1 cellular context compared by ENCODE assay signal in the genomic region with DNA sequence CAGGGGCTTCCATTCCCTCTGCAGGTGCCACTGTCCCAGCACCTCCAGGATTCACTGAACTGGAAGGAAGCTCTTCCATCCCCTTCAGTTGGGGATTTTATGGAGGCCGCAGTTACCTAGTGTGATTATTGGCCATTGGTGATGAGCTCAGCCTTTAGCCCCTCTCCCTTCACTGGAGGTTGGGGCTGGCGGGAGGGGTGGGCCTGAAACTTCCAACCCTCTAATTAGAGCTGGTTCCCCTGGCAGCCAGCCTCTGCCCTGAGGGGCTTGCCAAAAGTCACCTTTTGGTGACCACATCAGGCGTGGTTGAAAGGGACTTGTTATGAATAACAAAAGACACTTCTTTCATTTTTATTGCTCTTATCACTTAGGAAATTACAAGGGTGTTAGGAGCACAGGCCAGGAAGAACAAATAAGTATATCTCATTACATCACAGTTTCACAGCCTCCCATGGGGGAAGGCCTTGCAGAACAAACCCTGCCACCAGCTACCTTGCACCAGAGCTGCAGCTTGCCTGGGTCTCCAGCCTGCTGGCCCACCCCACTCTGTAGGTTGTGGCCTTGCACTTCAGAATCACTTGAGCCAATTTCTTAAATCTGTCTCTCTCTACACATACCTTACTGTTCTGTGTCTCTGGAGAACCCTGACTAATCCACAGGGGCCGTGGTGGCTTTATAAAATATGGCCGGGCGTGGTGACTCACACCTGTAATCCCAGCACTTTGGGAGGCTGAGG.
TF ChIP-seq lines count a peak whose summit lies in the region.

No MANE protein-coding gene starts in this region.

TF ChIP-seq in HEK293, 187 proteins besides CTCF, POLR2A, EP300 and RAD21 (continued from another document and continues in another):
- TF ChIP-seq, protein P1, sequence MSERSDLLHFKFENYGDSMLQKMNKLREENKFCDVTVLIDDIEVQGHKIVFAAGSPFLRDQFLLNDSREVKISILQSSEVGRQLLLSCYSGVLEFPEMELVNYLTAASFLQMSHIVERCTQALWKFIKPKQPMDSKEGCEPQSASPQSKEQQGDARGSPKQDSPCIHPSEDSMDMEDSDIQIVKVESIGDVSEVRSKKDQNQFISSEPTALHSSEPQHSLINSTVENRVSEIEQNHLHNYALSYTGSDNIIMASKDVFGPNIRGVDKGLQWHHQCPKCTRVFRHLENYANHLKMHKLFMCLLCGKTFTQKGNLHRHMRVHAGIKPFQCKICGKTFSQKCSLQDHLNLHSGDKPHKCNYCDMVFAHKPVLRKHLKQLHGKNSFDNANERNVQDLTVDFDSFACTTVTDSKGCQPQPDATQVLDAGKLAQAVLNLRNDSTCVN (tag by site-specific recombination; optimal IDR thresholded peaks at IDR 0.05): peak; percentile 5
- 0 out of 2 replicates have a peak, but pooled peaks have one; percentile 48 for TF ChIP-seq ZNF146 (tag by site-specific recombination; IDR thresholded peaks at IDR 0.05)
- TF ChIP-seq ZBTB20 (tag by site-specific recombination; IDR thresholded peaks at IDR 0.05): 0 out of 2 replicates have a peak, but pooled peaks have one; percentile 34
- TF ChIP-seq, protein P2, sequence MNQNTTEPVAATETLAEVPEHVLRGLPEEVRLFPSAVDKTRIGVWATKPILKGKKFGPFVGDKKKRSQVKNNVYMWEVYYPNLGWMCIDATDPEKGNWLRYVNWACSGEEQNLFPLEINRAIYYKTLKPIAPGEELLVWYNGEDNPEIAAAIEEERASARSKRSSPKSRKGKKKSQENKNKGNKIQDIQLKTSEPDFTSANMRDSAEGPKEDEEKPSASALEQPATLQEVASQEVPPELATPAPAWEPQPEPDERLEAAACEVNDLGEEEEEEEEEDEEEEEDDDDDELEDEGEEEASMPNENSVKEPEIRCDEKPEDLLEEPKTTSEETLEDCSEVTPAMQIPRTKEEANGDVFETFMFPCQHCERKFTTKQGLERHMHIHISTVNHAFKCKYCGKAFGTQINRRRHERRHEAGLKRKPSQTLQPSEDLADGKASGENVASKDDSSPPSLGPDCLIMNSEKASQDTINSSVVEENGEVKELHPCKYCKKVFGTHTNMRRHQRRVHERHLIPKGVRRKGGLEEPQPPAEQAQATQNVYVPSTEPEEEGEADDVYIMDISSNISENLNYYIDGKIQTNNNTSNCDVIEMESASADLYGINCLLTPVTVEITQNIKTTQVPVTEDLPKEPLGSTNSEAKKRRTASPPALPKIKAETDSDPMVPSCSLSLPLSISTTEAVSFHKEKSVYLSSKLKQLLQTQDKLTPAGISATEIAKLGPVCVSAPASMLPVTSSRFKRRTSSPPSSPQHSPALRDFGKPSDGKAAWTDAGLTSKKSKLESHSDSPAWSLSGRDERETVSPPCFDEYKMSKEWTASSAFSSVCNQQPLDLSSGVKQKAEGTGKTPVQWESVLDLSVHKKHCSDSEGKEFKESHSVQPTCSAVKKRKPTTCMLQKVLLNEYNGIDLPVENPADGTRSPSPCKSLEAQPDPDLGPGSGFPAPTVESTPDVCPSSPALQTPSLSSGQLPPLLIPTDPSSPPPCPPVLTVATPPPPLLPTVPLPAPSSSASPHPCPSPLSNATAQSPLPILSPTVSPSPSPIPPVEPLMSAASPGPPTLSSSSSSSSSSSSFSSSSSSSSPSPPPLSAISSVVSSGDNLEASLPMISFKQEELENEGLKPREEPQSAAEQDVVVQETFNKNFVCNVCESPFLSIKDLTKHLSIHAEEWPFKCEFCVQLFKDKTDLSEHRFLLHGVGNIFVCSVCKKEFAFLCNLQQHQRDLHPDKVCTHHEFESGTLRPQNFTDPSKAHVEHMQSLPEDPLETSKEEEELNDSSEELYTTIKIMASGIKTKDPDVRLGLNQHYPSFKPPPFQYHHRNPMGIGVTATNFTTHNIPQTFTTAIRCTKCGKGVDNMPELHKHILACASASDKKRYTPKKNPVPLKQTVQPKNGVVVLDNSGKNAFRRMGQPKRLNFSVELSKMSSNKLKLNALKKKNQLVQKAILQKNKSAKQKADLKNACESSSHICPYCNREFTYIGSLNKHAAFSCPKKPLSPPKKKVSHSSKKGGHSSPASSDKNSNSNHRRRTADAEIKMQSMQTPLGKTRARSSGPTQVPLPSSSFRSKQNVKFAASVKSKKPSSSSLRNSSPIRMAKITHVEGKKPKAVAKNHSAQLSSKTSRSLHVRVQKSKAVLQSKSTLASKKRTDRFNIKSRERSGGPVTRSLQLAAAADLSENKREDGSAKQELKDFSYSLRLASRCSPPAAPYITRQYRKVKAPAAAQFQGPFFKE (tag by site-specific recombination; IDR thresholded peaks at IDR 0.05; ENCODE audit: borderline replicate concordance): no peak
- TF ChIP-seq, protein P3, sequence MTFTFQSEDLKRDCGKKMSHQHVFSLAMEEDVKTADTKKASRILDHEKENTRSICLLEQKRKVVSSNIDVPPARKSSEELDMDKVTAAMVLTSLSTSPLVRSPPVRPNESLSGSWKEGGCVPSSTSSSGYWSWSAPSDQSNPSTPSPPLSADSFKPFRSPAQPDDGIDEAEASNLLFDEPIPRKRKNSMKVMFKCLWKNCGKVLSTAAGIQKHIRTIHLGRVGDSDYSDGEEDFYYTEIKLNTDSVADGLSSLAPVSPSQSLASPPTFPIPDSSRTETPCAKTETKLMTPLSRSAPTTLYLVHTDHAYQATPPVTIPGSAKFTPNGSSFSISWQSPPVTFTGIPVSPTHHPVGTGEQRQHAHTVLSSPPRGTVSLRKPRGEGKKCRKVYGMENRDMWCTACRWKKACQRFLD (tag by site-specific recombination; IDR thresholded peaks at IDR 0.05): no peak
- no peak for TF ChIP-seq ZNF521 (tag by site-specific recombination; IDR thresholded peaks at IDR 0.05)
- TF ChIP-seq ZBTB44 (tag by site-specific recombination; IDR thresholded peaks at IDR 0.05): 0 out of 2 replicates have a peak, but pooled peaks have one; percentile 62
- TF ChIP-seq ZNF416 (tag by site-specific recombination; IDR thresholded peaks at IDR 0.05): no peak
- TF ChIP-seq ZNF221 (tag by site-specific recombination; IDR thresholded peaks at IDR 0.05; ENCODE audit: borderline replicate concordance): no peak
- no peak for TF ChIP-seq PRDM1 (tag by site-specific recombination; IDR thresholded peaks at IDR 0.05)
- no peak for TF ChIP-seq ZNF785 (tag by site-specific recombination; IDR thresholded peaks at IDR 0.05)
- peak; percentile 90 for TF ChIP-seq GLI2 (tag by site-specific recombination; IDR thresholded peaks at IDR 0.05; ENCODE audit: borderline replicate concordance, low read depth)
- no peak for TF ChIP-seq ZNF292 (tag by site-specific recombination; IDR thresholded peaks at IDR 0.05; ENCODE audit: borderline replicate concordance, low read depth)
- TF ChIP-seq ZNF561 (tag by site-specific recombination; IDR thresholded peaks at IDR 0.05; ENCODE audit: borderline replicate concordance): peak; percentile 64; the same call in 1 of the 2 replicates
- no peak for TF ChIP-seq YY1 (tag by site-specific recombination; IDR thresholded peaks at IDR 0.05)
- peak; percentile 95 for TF ChIP-seq ZNF629 (tag by site-specific recombination; IDR thresholded peaks at IDR 0.05)
- no peak for TF ChIP-seq ZNF302 (tag by site-specific recombination; IDR thresholded peaks at IDR 0.05; ENCODE audit: low read depth)
- TF ChIP-seq KLF7 (tag by site-specific recombination; IDR thresholded peaks at IDR 0.05; ENCODE audit: borderline replicate concordance): peak; percentile 81
- TF ChIP-seq ZNF16 (tag by site-specific recombination; IDR thresholded peaks at IDR 0.05; ENCODE audit: low read depth): no peak
- no peak for TF ChIP-seq ZNF223 (tag by site-specific recombination; IDR thresholded peaks at IDR 0.05)
- no peak for TF ChIP-seq ZNF404 (tag by site-specific recombination; IDR thresholded peaks at IDR 0.05)
- TF ChIP-seq, protein P4, sequence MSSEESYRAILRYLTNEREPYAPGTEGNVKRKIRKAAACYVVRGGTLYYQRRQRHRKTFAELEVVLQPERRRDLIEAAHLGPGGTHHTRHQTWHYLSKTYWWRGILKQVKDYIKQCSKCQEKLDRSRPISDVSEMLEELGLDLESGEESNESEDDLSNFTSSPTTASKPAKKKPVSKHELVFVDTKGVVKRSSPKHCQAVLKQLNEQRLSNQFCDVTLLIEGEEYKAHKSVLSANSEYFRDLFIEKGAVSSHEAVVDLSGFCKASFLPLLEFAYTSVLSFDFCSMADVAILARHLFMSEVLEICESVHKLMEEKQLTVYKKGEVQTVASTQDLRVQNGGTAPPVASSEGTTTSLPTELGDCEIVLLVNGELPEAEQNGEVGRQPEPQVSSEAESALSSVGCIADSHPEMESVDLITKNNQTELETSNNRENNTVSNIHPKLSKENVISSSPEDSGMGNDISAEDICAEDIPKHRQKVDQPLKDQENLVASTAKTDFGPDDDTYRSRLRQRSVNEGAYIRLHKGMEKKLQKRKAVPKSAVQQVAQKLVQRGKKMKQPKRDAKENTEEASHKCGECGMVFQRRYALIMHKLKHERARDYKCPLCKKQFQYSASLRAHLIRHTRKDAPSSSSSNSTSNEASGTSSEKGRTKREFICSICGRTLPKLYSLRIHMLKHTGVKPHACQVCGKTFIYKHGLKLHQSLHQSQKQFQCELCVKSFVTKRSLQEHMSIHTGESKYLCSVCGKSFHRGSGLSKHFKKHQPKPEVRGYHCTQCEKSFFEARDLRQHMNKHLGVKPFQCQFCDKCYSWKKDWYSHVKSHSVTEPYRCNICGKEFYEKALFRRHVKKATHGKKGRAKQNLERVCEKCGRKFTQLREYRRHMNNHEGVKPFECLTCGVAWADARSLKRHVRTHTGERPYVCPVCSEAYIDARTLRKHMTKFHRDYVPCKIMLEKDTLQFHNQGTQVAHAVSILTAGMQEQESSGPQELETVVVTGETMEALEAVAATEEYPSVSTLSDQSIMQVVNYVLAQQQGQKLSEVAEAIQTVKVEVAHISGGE (tag by site-specific recombination; conservative IDR thresholded peaks at IDR 0.05; ENCODE audit: low read depth): no peak
- TF ChIP-seq ZNF76 (tag by site-specific recombination; IDR thresholded peaks at IDR 0.05; ENCODE audit: borderline replicate concordance, low read depth): no peak
- TF ChIP-seq PATZ1 (tag by site-specific recombination; IDR thresholded peaks at IDR 0.05): peak; percentile 51; the same call in 1 of the 2 replicates
- TF ChIP-seq ZNF670 (tag by site-specific recombination; IDR thresholded peaks at IDR 0.05; ENCODE audit: low read depth): no peak
- TF ChIP-seq ZNF510 (tag by site-specific recombination; IDR thresholded peaks at IDR 0.05; ENCODE audit: insufficient replicate concordance): no peak
- TF ChIP-seq ZNF548 (tag by site-specific recombination; IDR thresholded peaks at IDR 0.05): no peak
- peak; percentile 100 for TF ChIP-seq MZF1 (tag by site-specific recombination; IDR thresholded peaks at IDR 0.05; ENCODE audit: borderline replicate concordance)
- TF ChIP-seq GLI4 (tag by site-specific recombination; IDR thresholded peaks at IDR 0.05): no peak
- no peak for TF ChIP-seq ZBTB7A (tag by site-specific recombination; IDR thresholded peaks at IDR 0.05; ENCODE audit: low read depth)
- TF ChIP-seq ZNF621 (tag by site-specific recombination; IDR thresholded peaks at IDR 0.05): no peak
- no peak for TF ChIP-seq ZNF473 (tag by site-specific recombination; IDR thresholded peaks at IDR 0.05)
- peak; percentile 87 for TF ChIP-seq ZNF324 (tag by site-specific recombination; IDR thresholded peaks at IDR 0.05)
- no peak for TF ChIP-seq ZBTB49 (tag by site-specific recombination; IDR thresholded peaks at IDR 0.05; ENCODE audit: low read depth)
- TF ChIP-seq ZSCAN16 (tag by site-specific recombination; IDR thresholded peaks at IDR 0.05): no peak
- no peak for TF ChIP-seq ZNF530 (tag by site-specific recombination; IDR thresholded peaks at IDR 0.05; ENCODE audit: low read depth)
- no peak for TF ChIP-seq ZFP37 (tag by site-specific recombination; IDR thresholded peaks at IDR 0.05)
- TF ChIP-seq ZNF169 (tag by site-specific recombination; IDR thresholded peaks at IDR 0.05): no peak
- 0 out of 2 replicates have a peak, but pooled peaks have one; percentile 31 for TF ChIP-seq ZFHX2 (tag by site-specific recombination; conservative IDR thresholded peaks at IDR 0.05)
- no peak for TF ChIP-seq ZNF48 (tag by site-specific recombination; IDR thresholded peaks at IDR 0.05)
